29 cellular contexts compared by ENCODE assay signal in the genomic region with DNA sequence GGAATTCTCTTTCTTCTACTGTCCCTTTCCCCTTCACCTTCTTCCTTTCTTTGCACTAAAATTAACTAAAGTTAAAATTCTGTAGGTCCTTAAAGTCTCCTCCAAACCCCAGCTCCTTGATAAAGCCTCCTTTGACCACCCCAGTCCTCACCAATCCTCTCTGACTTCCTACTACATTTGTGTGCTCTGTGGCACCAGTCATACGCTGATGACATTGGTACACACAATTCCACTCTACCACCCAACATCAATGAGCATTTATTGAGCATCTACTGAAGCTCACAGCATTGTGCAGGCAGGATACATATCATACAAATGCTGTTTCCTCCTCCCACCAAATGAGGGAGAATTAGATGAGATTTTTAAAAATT. TPM values are rescaled to one million over a fixed set of nuclear protein-coding genes. Genes with fewer than 3 reads are reported as not detected.
"Had no signal": no experiment of that assay in that cellular context is flagged by ENCODE, and none has a peak within 500 bp of the region (broad histone marks: within the 10 kb centered on the region; RNA-seq: fewer than 3 reads in every experiment).

No MANE protein-coding gene starts in this region.

- H3K4me3 Mint-ChIP-seq: activated B cell treated with CpG ODN at 0.5 μM for 24 hours; activated CD4-positive, alpha-beta memory T cell treated with anti-CD3 and anti-CD28 coated beads for 36 hours; activated CD4-positive, alpha-beta T cell treated with anti-CD3 and anti-CD28 coated beads, Interleukin-2, amount 10 ng/mL, durations not matched to agents 7 days and 5 days; activated naive CD8-positive, alpha-beta T cell treated with anti-CD3 and anti-CD28 coated beads, Interleukin-2, amount 50 U/mL, for 24 hours; activated T-cell treated with anti-CD3 and anti-CD28 coated beads, Interleukin-2, amount 50 U/mL, for 4 hours; central memory CD8-positive, alpha-beta T cell; T-helper 17 cell had no signal

- H3K27me3 ChIP-seq: ascending aorta had no signal

- H3K4me1 ChIP-seq: ascending aorta had no signal

- DNase-seq: activated B cell treated with CpG ODN at 0.5 μM for 24 hours; activated CD4-positive, alpha-beta memory T cell treated with anti-CD3 and anti-CD28 coated beads for 36 hours; activated CD4-positive, alpha-beta T cell treated with anti-CD3 and anti-CD28 coated beads, Interleukin-2, amount 10 ng/mL, durations not matched to agents 7 days and 5 days; activated CD8-positive, alpha-beta memory T cell treated with anti-CD3 and anti-CD28 coated beads for 24 hours; activated effector memory CD4-positive, alpha-beta T cell treated with anti-CD3 and anti-CD28 coated beads, Interleukin-2, amount 50 U/mL, for 16 hours; activated naive CD4-positive, alpha-beta T cell treated with Interleukin-2 at 50 U/mL for 16 hours; activated naive CD8-positive, alpha-beta T cell treated with anti-CD3 and anti-CD28 coated beads, Interleukin-2, amount 50 U/mL, for 24 hours; activated T-cell treated with anti-CD3 and anti-CD28 coated beads, Interleukin-2, amount 50 U/mL, for 4 hours; amniotic stem cell; body of pancreas; KG1; NCI-H1048; NCI-H1417; NCI-H2029; NCI-H2107; NCI-H2171 treated with DMSO at 0.1 percent for 48 hours; NCI-H226; NCI-H69; PC-3; SHP77; T-helper 17 cell; T-helper 9 cell had no signal

- H3K27ac ChIP-seq: ascending aorta, body of pancreas had no signal

- H3K27ac Mint-ChIP-seq: activated B cell treated with CpG ODN at 0.5 μM for 24 hours; activated CD4-positive, alpha-beta memory T cell treated with anti-CD3 and anti-CD28 coated beads for 36 hours; activated CD4-positive, alpha-beta T cell treated with anti-CD3 and anti-CD28 coated beads, Interleukin-2, amount 10 ng/mL, durations not matched to agents 7 days and 5 days; activated naive CD4-positive, alpha-beta T cell treated with anti-CD3 and anti-CD28 coated beads, Interleukin-2, amount 50 U/mL, for 72 hours; activated naive CD8-positive, alpha-beta T cell treated with anti-CD3 and anti-CD28 coated beads, Interleukin-2, amount 50 U/mL, for 24 hours; T-helper 17 cell had no signal

- H3K9me3 Mint-ChIP-seq: activated B cell treated with CpG ODN at 0.5 μM for 24 hours; activated CD4-positive, alpha-beta memory T cell treated with anti-CD3 and anti-CD28 coated beads for 36 hours; activated naive CD4-positive, alpha-beta T cell treated with anti-CD3 and anti-CD28 coated beads, Interleukin-2, amount 50 U/mL, for 72 hours; activated naive CD8-positive, alpha-beta T cell treated with anti-CD3 and anti-CD28 coated beads, Interleukin-2, amount 50 U/mL, for 24 hours; activated T-cell treated with anti-CD3 and anti-CD28 coated beads, Interleukin-2, amount 50 U/mL, for 4 hours; central memory CD8-positive, alpha-beta T cell had no signal

- FAIRE-seq: RCC 7860 had no signal

- H3K4me3 ChIP-seq: ascending aorta, body of pancreas had no signal

- H3K36me3 ChIP-seq: ascending aorta had no signal

- ATAC-seq: activated naive CD4-positive, alpha-beta T cell treated with anti-CD3 and anti-CD28 coated beads, Interleukin-2, amount 50 U/mL, for 72 hours; activated naive CD8-positive, alpha-beta T cell treated with anti-CD3 and anti-CD28 coated beads, Interleukin-2, amount 50 U/mL, for 24 hours; activated T-cell treated with anti-CD3 and anti-CD28 coated beads, Interleukin-2, amount 50 U/mL, for 4 hours; body of pancreas; PC-3; T-helper 17 cell had no signal

- H3K36me3 Mint-ChIP-seq: activated CD4-positive, alpha-beta memory T cell treated with anti-CD3 and anti-CD28 coated beads for 36 hours had no signal

- H3K9me3 ChIP-seq: ascending aorta, body of pancreas had no signal

RNA-seq across cellular contexts. Expression of a gene that starts 4.5 kb away (rescaled TPM):
- total RNA-seq: activated B cell treated with CpG ODN at 0.5 μM for 24 hours; activated CD4-positive, alpha-beta memory T cell treated with anti-CD3 and anti-CD28 coated beads for 36 hours; activated CD4-positive, alpha-beta T cell treated with anti-CD3 and anti-CD28 coated beads, Interleukin-2, amount 10 ng/mL, durations not matched to agents 7 days and 5 days; activated T-cell treated with anti-CD3 and anti-CD28 coated beads, Interleukin-2, amount 50 U/mL, for 4 hours; LHCN-M2; T-helper 17 cell had no signal

RNA-seq across cellular contexts. Expression of a gene that starts 59.6 kb away (rescaled TPM):
- total RNA-seq: activated B cell treated with CpG ODN at 0.5 μM for 24 hours; activated CD4-positive, alpha-beta memory T cell treated with anti-CD3 and anti-CD28 coated beads for 36 hours; activated CD4-positive, alpha-beta T cell treated with anti-CD3 and anti-CD28 coated beads, Interleukin-2, amount 10 ng/mL, durations not matched to agents 7 days and 5 days; activated naive CD4-positive, alpha-beta T cell treated with anti-CD3 and anti-CD28 coated beads, Interleukin-2, amount 50 U/mL, for 72 hours; activated T-cell treated with anti-CD3 and anti-CD28 coated beads, Interleukin-2, amount 50 U/mL, for 4 hours; ascending aorta; body of pancreas; LHCN-M2; M059J; NCI-H460; T-helper 17 cell had no signal
